In genomic region chr20:50306478-50307423, GRCh38 we compare ENCODE assay signal across 1 cellular context.
TF ChIP-seq lines count a peak whose summit lies in the region.

No MANE protein-coding gene starts in this region.

TF ChIP-seq in GM23338, 12 proteins besides CTCF, POLR2A, EP300 and RAD21 (continued from another document):
- TF ChIP-seq, protein P1, sequence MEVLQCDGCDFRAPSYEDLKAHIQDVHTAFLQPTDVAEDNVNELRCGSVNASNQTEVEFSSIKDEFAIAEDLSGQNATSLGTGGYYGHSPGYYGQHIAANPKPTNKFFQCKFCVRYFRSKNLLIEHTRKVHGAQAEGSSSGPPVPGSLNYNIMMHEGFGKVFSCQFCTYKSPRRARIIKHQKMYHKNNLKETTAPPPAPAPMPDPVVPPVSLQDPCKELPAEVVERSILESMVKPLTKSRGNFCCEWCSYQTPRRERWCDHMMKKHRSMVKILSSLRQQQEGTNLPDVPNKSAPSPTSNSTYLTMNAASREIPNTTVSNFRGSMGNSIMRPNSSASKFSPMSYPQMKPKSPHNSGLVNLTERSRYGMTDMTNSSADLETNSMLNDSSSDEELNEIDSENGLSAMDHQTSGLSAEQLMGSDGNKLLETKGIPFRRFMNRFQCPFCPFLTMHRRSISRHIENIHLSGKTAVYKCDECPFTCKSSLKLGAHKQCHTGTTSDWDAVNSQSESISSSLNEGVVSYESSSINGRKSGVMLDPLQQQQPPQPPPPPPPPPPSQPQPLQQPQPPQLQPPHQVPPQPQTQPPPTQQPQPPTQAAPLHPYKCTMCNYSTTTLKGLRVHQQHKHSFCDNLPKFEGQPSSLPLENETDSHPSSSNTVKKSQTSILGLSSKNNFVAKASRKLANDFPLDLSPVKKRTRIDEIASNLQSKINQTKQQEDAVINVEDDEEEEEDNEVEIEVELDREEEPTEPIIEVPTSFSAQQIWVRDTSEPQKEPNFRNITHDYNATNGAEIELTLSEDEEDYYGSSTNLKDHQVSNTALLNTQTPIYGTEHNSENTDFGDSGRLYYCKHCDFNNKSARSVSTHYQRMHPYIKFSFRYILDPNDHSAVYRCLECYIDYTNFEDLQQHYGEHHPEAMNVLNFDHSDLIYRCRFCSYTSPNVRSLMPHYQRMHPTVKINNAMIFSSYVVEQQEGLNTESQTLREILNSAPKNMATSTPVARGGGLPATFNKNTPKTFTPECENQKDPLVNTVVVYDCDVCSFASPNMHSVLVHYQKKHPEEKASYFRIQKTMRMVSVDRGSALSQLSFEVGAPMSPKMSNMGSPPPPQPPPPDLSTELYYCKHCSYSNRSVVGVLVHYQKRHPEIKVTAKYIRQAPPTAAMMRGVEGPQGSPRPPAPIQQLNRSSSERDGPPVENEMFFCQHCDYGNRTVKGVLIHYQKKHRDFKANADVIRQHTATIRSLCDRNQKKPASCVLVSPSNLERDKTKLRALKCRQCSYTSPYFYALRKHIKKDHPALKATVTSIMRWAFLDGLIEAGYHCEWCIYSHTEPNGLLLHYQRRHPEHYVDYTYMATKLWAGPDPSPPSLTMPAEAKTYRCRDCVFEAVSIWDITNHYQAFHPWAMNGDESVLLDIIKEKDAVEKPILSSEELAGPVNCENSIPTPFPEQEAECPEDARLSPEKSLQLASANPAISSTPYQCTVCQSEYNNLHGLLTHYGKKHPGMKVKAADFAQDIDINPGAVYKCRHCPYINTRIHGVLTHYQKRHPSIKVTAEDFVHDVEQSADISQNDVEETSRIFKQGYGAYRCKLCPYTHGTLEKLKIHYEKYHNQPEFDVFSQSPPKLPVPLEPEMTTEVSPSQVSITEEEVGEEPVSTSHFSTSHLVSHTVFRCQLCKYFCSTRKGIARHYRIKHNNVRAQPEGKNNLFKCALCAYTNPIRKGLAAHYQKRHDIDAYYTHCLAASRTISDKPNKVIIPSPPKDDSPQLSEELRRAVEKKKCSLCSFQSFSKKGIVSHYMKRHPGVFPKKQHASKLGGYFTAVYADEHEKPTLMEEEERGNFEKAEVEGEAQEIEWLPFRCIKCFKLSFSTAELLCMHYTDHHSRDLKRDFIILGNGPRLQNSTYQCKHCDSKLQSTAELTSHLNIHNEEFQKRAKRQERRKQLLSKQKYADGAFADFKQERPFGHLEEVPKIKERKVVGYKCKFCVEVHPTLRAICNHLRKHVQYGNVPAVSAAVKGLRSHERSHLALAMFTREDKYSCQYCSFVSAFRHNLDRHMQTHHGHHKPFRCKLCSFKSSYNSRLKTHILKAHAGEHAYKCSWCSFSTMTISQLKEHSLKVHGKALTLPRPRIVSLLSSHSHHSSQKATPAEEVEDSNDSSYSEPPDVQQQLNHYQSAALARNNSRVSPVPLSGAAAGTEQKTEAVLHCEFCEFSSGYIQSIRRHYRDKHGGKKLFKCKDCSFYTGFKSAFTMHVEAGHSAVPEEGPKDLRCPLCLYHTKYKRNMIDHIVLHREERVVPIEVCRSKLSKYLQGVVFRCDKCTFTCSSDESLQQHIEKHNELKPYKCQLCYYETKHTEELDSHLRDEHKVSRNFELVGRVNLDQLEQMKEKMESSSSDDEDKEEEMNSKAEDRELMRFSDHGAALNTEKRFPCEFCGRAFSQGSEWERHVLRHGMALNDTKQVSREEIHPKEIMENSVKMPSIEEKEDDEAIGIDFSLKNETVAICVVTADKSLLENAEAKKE (CRISPR knock-in tag; IDR thresholded peaks at IDR 0.05), result no peak
- TF ChIP-seq ETS1 (IDR thresholded peaks at IDR 0.05) (no peak), NANOG (IDR thresholded peaks at IDR 0.05; ENCODE audit: borderline replicate concordance) (no peak), EZH2 (IDR thresholded peaks at IDR 0.05; ENCODE audit: low read depth, unreplicated experiment) (no peak), EZH2phosphoT487 (IDR thresholded peaks at IDR 0.05; ENCODE audit: unreplicated experiment) (no peak), CREB1 (CRISPR knock-in tag; IDR thresholded peaks at IDR 0.05; ENCODE audit: low read depth) (no peak), ZNF331 (CRISPR knock-in tag; IDR thresholded peaks at IDR 0.05; ENCODE audit: low read depth) (no peak), ZNF114 (CRISPR knock-in tag; IDR thresholded peaks at IDR 0.05) (no peak)
- TF ChIP-seq, protein P2, sequence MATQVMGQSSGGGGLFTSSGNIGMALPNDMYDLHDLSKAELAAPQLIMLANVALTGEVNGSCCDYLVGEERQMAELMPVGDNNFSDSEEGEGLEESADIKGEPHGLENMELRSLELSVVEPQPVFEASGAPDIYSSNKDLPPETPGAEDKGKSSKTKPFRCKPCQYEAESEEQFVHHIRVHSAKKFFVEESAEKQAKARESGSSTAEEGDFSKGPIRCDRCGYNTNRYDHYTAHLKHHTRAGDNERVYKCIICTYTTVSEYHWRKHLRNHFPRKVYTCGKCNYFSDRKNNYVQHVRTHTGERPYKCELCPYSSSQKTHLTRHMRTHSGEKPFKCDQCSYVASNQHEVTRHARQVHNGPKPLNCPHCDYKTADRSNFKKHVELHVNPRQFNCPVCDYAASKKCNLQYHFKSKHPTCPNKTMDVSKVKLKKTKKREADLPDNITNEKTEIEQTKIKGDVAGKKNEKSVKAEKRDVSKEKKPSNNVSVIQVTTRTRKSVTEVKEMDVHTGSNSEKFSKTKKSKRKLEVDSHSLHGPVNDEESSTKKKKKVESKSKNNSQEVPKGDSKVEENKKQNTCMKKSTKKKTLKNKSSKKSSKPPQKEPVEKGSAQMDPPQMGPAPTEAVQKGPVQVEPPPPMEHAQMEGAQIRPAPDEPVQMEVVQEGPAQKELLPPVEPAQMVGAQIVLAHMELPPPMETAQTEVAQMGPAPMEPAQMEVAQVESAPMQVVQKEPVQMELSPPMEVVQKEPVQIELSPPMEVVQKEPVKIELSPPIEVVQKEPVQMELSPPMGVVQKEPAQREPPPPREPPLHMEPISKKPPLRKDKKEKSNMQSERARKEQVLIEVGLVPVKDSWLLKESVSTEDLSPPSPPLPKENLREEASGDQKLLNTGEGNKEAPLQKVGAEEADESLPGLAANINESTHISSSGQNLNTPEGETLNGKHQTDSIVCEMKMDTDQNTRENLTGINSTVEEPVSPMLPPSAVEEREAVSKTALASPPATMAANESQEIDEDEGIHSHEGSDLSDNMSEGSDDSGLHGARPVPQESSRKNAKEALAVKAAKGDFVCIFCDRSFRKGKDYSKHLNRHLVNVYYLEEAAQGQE (IDR thresholded peaks at IDR 0.05; ENCODE audit: unreplicated experiment), result no peak
